1 cellular context compared by ENCODE assay signal in the genomic region with DNA sequence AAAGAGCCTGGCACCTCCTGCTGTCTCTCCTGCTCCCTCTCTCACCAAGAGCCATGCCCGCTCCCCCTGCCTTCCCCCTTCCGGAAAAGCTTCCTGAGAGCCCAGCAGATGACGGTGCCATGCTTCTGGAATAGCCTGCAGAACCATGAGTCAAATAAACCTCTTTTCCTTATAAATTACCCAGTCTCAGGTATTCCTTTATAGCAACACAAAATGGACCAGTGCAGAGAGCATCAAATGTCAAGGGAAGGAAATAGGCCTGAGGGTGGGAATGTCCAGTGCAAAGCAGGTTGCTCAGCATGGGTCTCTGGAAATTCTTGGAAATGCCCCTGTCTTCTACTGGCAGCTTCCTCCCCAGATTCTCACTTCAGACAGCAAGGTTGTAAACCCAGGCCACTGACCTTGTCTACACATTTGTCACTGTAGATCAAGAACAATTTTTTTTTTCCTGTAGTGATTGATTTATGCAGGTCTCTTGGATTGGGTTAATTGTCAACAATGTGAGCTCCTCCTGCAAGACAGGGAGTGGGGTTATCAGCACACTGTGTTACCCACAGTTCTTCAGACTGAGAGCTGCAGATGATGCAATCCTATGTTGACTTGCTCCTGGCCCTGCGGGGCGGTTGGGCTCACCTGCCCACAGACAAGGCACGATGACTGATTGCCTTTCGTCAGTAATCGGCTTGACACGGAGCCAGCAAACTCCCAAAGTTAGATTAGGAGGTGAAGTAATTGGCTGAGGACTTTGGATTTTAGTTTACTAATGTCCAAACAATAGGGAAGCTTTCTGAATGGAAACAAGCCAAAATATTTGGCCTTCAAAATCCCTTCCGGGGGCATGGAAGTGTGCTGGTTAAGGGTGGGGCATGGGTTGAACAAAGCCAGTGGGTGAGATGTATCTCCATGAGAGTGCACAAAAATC.
TF ChIP-seq lines count a peak whose summit lies in the region.

No MANE protein-coding gene starts in this region.

TF ChIP-seq in HepG2, 621 proteins besides CTCF, POLR2A, EP300 and RAD21 (continued from another document and continues in another):
- TF ChIP-seq, protein P1, sequence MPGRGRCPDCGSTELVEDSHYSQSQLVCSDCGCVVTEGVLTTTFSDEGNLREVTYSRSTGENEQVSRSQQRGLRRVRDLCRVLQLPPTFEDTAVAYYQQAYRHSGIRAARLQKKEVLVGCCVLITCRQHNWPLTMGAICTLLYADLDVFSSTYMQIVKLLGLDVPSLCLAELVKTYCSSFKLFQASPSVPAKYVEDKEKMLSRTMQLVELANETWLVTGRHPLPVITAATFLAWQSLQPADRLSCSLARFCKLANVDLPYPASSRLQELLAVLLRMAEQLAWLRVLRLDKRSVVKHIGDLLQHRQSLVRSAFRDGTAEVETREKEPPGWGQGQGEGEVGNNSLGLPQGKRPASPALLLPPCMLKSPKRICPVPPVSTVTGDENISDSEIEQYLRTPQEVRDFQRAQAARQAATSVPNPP (CRISPR knock-in tag; IDR thresholded peaks at IDR 0.05), result 0 out of 2 replicates have a peak, but pooled peaks have one; percentile 27
- TF ChIP-seq ZFP41 (CRISPR knock-in tag; IDR thresholded peaks at IDR 0.05; ENCODE audit: borderline replicate concordance) (no peak), SP4 (CRISPR knock-in tag; IDR thresholded peaks at IDR 0.05) (no peak), ZSCAN29 (CRISPR knock-in tag; conservative IDR thresholded peaks at IDR 0.05) (no peak), HMG20A (CRISPR knock-in tag; IDR thresholded peaks at IDR 0.05; ENCODE audit: borderline replicate concordance) (peak; percentile 51; the same call in 1 of the 2 replicates), IKZF4 (CRISPR knock-in tag; IDR thresholded peaks at IDR 0.05; ENCODE audit: borderline replicate concordance, low read depth, not compliant biosample characterization) (no peak), ZSCAN12 (CRISPR knock-in tag; IDR thresholded peaks at IDR 0.05) (no peak), ZNF557 (CRISPR knock-in tag; IDR thresholded peaks at IDR 0.05) (no peak), MED8 (CRISPR knock-in tag; IDR thresholded peaks at IDR 0.05; ENCODE audit: insufficient replicate concordance) (no peak), ESRRA (CRISPR knock-in tag; IDR thresholded peaks at IDR 0.05; ENCODE audit: low read depth) (0 out of 2 replicates have a peak, but pooled peaks have one; percentile 29), ZBTB21 (CRISPR knock-in tag; IDR thresholded peaks at IDR 0.05) (no peak), JDP2 (CRISPR knock-in tag; IDR thresholded peaks at IDR 0.05; ENCODE audit: borderline replicate concordance) (no peak)
- TF ChIP-seq, protein P2, sequence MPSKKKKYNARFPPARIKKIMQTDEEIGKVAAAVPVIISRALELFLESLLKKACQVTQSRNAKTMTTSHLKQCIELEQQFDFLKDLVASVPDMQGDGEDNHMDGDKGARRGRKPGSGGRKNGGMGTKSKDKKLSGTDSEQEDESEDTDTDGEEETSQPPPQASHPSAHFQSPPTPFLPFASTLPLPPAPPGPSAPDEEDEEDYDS (CRISPR knock-in tag; IDR thresholded peaks at IDR 0.05), result no peak
- TF ChIP-seq, protein P3, sequence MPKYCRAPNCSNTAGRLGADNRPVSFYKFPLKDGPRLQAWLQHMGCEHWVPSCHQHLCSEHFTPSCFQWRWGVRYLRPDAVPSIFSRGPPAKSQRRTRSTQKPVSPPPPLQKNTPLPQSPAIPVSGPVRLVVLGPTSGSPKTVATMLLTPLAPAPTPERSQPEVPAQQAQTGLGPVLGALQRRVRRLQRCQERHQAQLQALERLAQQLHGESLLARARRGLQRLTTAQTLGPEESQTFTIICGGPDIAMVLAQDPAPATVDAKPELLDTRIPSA (CRISPR knock-in tag; IDR thresholded peaks at IDR 0.05; ENCODE audit: borderline replicate concordance), result no peak
- TF ChIP-seq, protein P4, sequence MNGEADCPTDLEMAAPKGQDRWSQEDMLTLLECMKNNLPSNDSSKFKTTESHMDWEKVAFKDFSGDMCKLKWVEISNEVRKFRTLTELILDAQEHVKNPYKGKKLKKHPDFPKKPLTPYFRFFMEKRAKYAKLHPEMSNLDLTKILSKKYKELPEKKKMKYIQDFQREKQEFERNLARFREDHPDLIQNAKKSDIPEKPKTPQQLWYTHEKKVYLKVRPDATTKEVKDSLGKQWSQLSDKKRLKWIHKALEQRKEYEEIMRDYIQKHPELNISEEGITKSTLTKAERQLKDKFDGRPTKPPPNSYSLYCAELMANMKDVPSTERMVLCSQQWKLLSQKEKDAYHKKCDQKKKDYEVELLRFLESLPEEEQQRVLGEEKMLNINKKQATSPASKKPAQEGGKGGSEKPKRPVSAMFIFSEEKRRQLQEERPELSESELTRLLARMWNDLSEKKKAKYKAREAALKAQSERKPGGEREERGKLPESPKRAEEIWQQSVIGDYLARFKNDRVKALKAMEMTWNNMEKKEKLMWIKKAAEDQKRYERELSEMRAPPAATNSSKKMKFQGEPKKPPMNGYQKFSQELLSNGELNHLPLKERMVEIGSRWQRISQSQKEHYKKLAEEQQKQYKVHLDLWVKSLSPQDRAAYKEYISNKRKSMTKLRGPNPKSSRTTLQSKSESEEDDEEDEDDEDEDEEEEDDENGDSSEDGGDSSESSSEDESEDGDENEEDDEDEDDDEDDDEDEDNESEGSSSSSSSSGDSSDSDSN (CRISPR knock-in tag; IDR thresholded peaks at IDR 0.05), result peak; percentile 50; the same call in 1 of the 2 replicates
- TF ChIP-seq, protein P5, sequence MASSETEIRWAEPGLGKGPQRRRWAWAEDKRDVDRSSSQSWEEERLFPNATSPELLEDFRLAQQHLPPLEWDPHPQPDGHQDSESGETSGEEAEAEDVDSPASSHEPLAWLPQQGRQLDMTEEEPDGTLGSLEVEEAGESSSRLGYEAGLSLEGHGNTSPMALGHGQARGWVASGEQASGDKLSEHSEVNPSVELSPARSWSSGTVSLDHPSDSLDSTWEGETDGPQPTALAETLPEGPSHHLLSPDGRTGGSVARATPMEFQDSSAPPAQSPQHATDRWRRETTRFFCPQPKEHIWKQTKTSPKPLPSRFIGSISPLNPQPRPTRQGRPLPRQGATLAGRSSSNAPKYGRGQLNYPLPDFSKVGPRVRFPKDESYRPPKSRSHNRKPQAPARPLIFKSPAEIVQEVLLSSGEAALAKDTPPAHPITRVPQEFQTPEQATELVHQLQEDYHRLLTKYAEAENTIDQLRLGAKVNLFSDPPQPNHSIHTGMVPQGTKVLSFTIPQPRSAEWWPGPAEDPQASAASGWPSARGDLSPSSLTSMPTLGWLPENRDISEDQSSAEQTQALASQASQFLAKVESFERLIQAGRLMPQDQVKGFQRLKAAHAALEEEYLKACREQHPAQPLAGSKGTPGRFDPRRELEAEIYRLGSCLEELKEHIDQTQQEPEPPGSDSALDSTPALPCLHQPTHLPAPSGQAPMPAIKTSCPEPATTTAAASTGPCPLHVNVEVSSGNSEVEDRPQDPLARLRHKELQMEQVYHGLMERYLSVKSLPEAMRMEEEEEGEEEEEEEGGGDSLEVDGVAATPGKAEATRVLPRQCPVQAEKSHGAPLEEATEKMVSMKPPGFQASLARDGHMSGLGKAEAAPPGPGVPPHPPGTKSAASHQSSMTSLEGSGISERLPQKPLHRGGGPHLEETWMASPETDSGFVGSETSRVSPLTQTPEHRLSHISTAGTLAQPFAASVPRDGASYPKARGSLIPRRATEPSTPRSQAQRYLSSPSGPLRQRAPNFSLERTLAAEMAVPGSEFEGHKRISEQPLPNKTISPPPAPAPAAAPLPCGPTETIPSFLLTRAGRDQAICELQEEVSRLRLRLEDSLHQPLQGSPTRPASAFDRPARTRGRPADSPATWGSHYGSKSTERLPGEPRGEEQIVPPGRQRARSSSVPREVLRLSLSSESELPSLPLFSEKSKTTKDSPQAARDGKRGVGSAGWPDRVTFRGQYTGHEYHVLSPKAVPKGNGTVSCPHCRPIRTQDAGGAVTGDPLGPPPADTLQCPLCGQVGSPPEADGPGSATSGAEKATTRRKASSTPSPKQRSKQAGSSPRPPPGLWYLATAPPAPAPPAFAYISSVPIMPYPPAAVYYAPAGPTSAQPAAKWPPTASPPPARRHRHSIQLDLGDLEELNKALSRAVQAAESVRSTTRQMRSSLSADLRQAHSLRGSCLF (CRISPR knock-in tag; IDR thresholded peaks at IDR 0.05; ENCODE audit: borderline replicate concordance), result no peak
- TF ChIP-seq, protein P6, sequence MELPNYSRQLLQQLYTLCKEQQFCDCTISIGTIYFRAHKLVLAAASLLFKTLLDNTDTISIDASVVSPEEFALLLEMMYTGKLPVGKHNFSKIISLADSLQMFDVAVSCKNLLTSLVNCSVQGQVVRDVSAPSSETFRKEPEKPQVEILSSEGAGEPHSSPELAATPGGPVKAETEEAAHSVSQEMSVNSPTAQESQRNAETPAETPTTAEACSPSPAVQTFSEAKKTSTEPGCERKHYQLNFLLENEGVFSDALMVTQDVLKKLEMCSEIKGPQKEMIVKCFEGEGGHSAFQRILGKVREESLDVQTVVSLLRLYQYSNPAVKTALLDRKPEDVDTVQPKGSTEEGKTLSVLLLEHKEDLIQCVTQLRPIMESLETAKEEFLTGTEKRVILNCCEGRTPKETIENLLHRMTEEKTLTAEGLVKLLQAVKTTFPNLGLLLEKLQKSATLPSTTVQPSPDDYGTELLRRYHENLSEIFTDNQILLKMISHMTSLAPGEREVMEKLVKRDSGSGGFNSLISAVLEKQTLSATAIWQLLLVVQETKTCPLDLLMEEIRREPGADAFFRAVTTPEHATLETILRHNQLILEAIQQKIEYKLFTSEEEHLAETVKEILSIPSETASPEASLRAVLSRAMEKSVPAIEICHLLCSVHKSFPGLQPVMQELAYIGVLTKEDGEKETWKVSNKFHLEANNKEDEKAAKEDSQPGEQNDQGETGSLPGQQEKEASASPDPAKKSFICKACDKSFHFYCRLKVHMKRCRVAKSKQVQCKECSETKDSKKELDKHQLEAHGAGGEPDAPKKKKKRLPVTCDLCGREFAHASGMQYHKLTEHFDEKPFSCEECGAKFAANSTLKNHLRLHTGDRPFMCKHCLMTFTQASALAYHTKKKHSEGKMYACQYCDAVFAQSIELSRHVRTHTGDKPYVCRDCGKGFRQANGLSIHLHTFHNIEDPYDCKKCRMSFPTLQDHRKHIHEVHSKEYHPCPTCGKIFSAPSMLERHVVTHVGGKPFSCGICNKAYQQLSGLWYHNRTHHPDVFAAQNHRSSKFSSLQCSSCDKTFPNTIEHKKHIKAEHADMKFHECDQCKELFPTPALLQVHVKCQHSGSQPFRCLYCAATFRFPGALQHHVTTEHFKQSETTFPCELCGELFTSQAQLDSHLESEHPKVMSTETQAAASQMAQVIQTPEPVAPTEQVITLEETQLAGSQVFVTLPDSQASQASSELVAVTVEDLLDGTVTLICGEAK (IDR thresholded peaks at IDR 0.05), result no peak
- TF ChIP-seq, protein P6 (CRISPR knock-in tag; IDR thresholded peaks at IDR 0.05), result no peak
- TF ChIP-seq, protein P7, sequence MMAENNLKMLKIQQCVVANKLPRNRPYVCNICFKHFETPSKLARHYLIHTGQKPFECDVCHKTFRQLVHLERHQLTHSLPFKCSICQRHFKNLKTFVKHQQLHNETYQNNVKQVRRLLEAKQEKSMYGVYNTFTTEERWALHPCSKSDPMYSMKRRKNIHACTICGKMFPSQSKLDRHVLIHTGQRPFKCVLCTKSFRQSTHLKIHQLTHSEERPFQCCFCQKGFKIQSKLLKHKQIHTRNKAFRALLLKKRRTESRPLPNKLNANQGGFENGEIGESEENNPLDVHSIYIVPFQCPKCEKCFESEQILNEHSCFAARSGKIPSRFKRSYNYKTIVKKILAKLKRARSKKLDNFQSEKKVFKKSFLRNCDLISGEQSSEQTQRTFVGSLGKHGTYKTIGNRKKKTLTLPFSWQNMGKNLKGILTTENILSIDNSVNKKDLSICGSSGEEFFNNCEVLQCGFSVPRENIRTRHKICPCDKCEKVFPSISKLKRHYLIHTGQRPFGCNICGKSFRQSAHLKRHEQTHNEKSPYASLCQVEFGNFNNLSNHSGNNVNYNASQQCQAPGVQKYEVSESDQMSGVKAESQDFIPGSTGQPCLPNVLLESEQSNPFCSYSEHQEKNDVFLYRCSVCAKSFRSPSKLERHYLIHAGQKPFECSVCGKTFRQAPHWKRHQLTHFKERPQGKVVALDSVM (CRISPR knock-in tag; IDR thresholded peaks at IDR 0.05), result no peak
- TF ChIP-seq, protein P8, sequence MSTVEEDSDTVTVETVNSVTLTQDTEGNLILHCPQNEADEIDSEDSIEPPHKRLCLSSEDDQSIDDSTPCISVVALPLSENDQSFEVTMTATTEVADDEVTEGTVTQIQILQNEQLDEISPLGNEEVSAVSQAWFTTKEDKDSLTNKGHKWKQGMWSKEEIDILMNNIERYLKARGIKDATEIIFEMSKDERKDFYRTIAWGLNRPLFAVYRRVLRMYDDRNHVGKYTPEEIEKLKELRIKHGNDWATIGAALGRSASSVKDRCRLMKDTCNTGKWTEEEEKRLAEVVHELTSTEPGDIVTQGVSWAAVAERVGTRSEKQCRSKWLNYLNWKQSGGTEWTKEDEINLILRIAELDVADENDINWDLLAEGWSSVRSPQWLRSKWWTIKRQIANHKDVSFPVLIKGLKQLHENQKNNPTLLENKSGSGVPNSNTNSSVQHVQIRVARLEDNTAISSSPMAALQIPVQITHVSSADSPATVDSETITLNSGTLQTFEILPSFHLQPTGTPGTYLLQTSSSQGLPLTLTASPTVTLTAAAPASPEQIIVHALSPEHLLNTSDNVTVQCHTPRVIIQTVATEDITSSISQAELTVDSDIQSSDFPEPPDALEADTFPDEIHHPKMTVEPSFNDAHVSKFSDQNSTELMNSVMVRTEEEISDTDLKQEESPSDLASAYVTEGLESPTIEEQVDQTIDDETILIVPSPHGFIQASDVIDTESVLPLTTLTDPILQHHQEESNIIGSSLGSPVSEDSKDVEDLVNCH (CRISPR knock-in tag; IDR thresholded peaks at IDR 0.05), result no peak
